27 cellular contexts compared by ENCODE assay signal in genomic region chr9:84793251-84793650, GRCh38.
"Had no signal": no experiment of that assay in that cellular context is flagged by ENCODE, and none has a peak within 500 bp of the region (broad histone marks: within the 10 kb centered on the region; RNA-seq: fewer than 3 reads in every experiment).

No MANE protein-coding gene starts in this region.

- H3K9ac ChIP-seq: KMS-11 had no signal

- ATAC-seq: activated CD8-positive, alpha-beta memory T cell treated with anti-CD3 and anti-CD28 coated beads, Interleukin-2, amount 10 ng/mL, durations not matched to agents 7 days and 5 days; activated naive CD4-positive, alpha-beta T cell treated with anti-CD3 and anti-CD28 coated beads, Interleukin-2, amount 50 U/mL, for 72 hours; activated naive CD8-positive, alpha-beta T cell treated with anti-CD3 and anti-CD28 coated beads, Interleukin-2, amount 50 U/mL, for 24 hours; WTC11 had no signal

- H3K27ac Mint-ChIP-seq: activated CD4-positive, alpha-beta T cell treated with anti-CD3 and anti-CD28 coated beads, Interleukin-2, amount 10 ng/mL, durations not matched to agents 24 days and 14 days; activated CD8-positive, alpha-beta memory T cell treated with anti-CD3 and anti-CD28 coated beads, Interleukin-2, amount 10 ng/mL, durations not matched to agents 7 days and 5 days; activated naive CD4-positive, alpha-beta T cell treated with anti-CD3 and anti-CD28 coated beads, Interleukin-2, amount 50 U/mL, for 72 hours; activated naive CD8-positive, alpha-beta T cell treated with anti-CD3 and anti-CD28 coated beads, Interleukin-2, amount 50 U/mL, for 24 hours; activated T-cell treated with anti-CD3 and anti-CD28 coated beads, Interleukin-2, amount 50 U/mL, for 24 hours; activated T-helper 1 cell treated with anti-CD3 and anti-CD28 coated beads, Interleukin-12 subunit alpha, Interleukin-12 subunit beta, Interleukin-2, Interleukin-4 antibody, amounts not matched to agents 30 ng/mL and 10 ng/mL and 1 ng/mL, durations not matched to agents 14 hours and 24 hours and 36 hours; T-helper 1 cell treated with Interleukin-12 subunit alpha and Interleukin-12 subunit beta and Interleukin-4 antibody, amounts not matched to agents 30 μg/mL and 1 μg/mL, for 36 hours; WTC11 had no signal

- H3K36me3 Mint-ChIP-seq: activated CD8-positive, alpha-beta memory T cell treated with anti-CD3 and anti-CD28 coated beads, Interleukin-2, amount 10 ng/mL, durations not matched to agents 7 days and 5 days; activated naive CD4-positive, alpha-beta T cell treated with anti-CD3 and anti-CD28 coated beads, Interleukin-2, amount 50 U/mL, for 72 hours; WTC11 had no signal

- H3K4me1 Mint-ChIP-seq: activated CD4-positive, alpha-beta T cell treated with anti-CD3 and anti-CD28 coated beads, Interleukin-2, amount 10 ng/mL, durations not matched to agents 24 days and 14 days; activated CD8-positive, alpha-beta memory T cell treated with anti-CD3 and anti-CD28 coated beads, Interleukin-2, amount 10 ng/mL, durations not matched to agents 7 days and 5 days; activated naive CD8-positive, alpha-beta T cell treated with anti-CD3 and anti-CD28 coated beads, Interleukin-2, amount 50 U/mL, for 24 hours; WTC11 had no signal

- H3K9me3 Mint-ChIP-seq: activated CD4-positive, alpha-beta T cell treated with anti-CD3 and anti-CD28 coated beads, Interleukin-2, amount 10 ng/mL, durations not matched to agents 24 days and 14 days; activated naive CD4-positive, alpha-beta T cell treated with anti-CD3 and anti-CD28 coated beads, Interleukin-2, amount 50 U/mL, for 72 hours; activated naive CD8-positive, alpha-beta T cell treated with anti-CD3 and anti-CD28 coated beads, Interleukin-2, amount 50 U/mL, for 24 hours; activated T-cell treated with anti-CD3 and anti-CD28 coated beads, Interleukin-2, amount 50 U/mL, for 24 hours; activated T-helper 1 cell treated with anti-CD3 and anti-CD28 coated beads, Interleukin-12 subunit alpha, Interleukin-12 subunit beta, Interleukin-2, Interleukin-4 antibody, amounts not matched to agents 30 ng/mL and 10 ng/mL and 1 ng/mL, durations not matched to agents 14 hours and 24 hours and 36 hours; T-helper 1 cell treated with Interleukin-12 subunit alpha and Interleukin-12 subunit beta and Interleukin-4 antibody, amounts not matched to agents 30 μg/mL and 1 μg/mL, for 36 hours; WTC11 had no signal

- H3K27me3 Mint-ChIP-seq: activated T-cell treated with anti-CD3 and anti-CD28 coated beads, Interleukin-2, amount 50 U/mL, for 24 hours had no signal

- H3K4me2 ChIP-seq: KMS-11, PC-9 had no signal

- H3K9me3 ChIP-seq: ascending aorta had no signal

- H3K4me3 ChIP-seq: ascending aorta, cardiac muscle cell, PC-9 had no signal

- H3K27me3 ChIP-seq: ascending aorta, brain microvascular endothelial cell, cardiac muscle cell had no signal

- H3K27ac ChIP-seq: ascending aorta, brain microvascular endothelial cell, cardiac muscle cell, KMS-11, PC-9 had no signal

- H3K4me3 Mint-ChIP-seq: activated CD4-positive, alpha-beta T cell treated with anti-CD3 and anti-CD28 coated beads, Interleukin-2, amount 10 ng/mL, durations not matched to agents 24 days and 14 days; activated CD8-positive, alpha-beta memory T cell treated with anti-CD3 and anti-CD28 coated beads, Interleukin-2, amount 10 ng/mL, durations not matched to agents 7 days and 5 days; activated naive CD8-positive, alpha-beta T cell treated with anti-CD3 and anti-CD28 coated beads, Interleukin-2, amount 50 U/mL, for 24 hours; activated T-cell treated with anti-CD3 and anti-CD28 coated beads, Interleukin-2, amount 50 U/mL, for 24 hours; activated T-helper 1 cell treated with anti-CD3 and anti-CD28 coated beads, Interleukin-12 subunit alpha, Interleukin-12 subunit beta, Interleukin-2, Interleukin-4 antibody, amounts not matched to agents 30 ng/mL and 10 ng/mL and 1 ng/mL, durations not matched to agents 14 hours and 24 hours and 36 hours; T-helper 1 cell treated with Interleukin-12 subunit alpha and Interleukin-12 subunit beta and Interleukin-4 antibody, amounts not matched to agents 30 μg/mL and 1 μg/mL, for 36 hours; WTC11 had no signal

- H3K4me1 ChIP-seq: ascending aorta had no signal

- H2AFZ ChIP-seq: PC-9 had no signal

- DNase-seq: activated CD4-positive, alpha-beta T cell treated with anti-CD3 and anti-CD28 coated beads, Interleukin-2, amount 10 ng/mL, durations not matched to agents 24 days and 14 days; activated CD4-positive, alpha-beta T cell treated with anti-CD3 and anti-CD28 coated beads, Interleukin-2, amount 50 U/mL, for 48 hours; activated CD4-positive, CD25-positive, alpha-beta regulatory T cell treated with anti-CD3 and anti-CD28 coated beads, Interleukin-2, amount 50 U/mL, for 72 hours; activated CD8-positive, alpha-beta memory T cell treated with anti-CD3 and anti-CD28 coated beads, Interleukin-2, amount 10 ng/mL, durations not matched to agents 7 days and 5 days; activated effector memory CD4-positive, alpha-beta T cell treated with anti-CD3 and anti-CD28 coated beads, Interleukin-2, amount 50 U/mL, for 16 hours; activated naive CD4-positive, alpha-beta T cell treated with Interleukin-2 at 50 U/mL for 16 hours; activated naive CD8-positive, alpha-beta T cell treated with anti-CD3 and anti-CD28 coated beads, Interleukin-2, amount 50 U/mL, for 24 hours; activated T-cell treated with anti-CD3 and anti-CD28 coated beads, Interleukin-2, amount 50 U/mL, for 24 hours; amniotic stem cell; brain microvascular endothelial cell; MM.1S; NCI-H1105; NCI-H1436; NCI-H1694 treated with DMSO at 0.1 percent for 48 hours; NCI-H2029 treated with DMSO at 0.1 percent for 48 hours; NCI-H345; NCI-H510A; NCI-H526 treated with DMSO at 0.1 percent for 48 hours; PC-9; SIG-M5 had no signal

- H3K36me3 ChIP-seq: ascending aorta, brain microvascular endothelial cell, cardiac muscle cell had no signal
